Comparison of ENCODE assay signal across 36 cellular contexts in the genomic region with DNA sequence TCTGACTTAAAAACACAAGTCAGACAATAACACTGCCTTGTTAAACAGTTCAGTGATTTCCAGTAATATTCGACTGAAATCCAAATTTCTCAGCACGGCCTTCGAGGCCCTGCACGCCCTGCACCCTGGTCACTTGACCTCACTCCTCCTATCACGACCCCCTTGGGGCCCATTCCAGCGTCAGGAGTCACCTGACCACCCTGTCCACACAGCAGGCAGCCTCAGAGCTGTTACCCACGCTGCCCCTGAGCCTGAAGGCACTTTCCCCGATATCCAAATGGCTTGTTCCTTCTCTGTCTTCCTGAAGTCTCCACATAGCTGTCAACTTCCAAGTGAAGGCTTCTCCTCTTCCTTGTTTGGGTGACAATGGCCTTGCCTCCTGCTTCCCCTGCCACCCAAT. TPM values are rescaled to one million over a fixed set of nuclear protein-coding genes. Genes with fewer than 3 reads are reported as not detected.
"Had no signal": no experiment of that assay in that cellular context is flagged by ENCODE, and none has a peak within 500 bp of the region (broad histone marks: within the 10 kb centered on the region; RNA-seq: fewer than 3 reads in every experiment).

No MANE protein-coding gene starts in this region.

- DNase-seq: activated B cell treated with CpG ODN at 0.5 μM for 24 hours; activated CD4-positive, alpha-beta memory T cell treated with anti-CD3 and anti-CD28 coated beads for 36 hours; activated CD4-positive, alpha-beta T cell treated with anti-CD3 and anti-CD28 coated beads for 4 hours; activated CD4-positive, alpha-beta T cell treated with anti-CD3 and anti-CD28 coated beads, Interleukin-2, amount 50 U/mL, for 1 hour; activated CD4-positive, CD25-positive, alpha-beta regulatory T cell treated with anti-CD3 and anti-CD28 coated beads, Interleukin-2, amount 50 U/mL, for 72 hours; activated CD8-positive, alpha-beta memory T cell treated with anti-CD3 and anti-CD28 coated beads, Interleukin-2, amount 10 ng/mL, durations not matched to agents 7 days and 5 days; activated gamma-delta T cell treated with Interleukin-2 at 50 U/mL for 16 hours; activated naive CD4-positive, alpha-beta T cell treated with anti-CD3 and anti-CD28 coated beads for 36 hours; activated T-cell treated with anti-CD3 and anti-CD28 coated beads, Interleukin-2, amount 50 U/mL, for 1 hour; activated T-cell treated with anti-CD3 and anti-CD28 coated beads, Interleukin-2, amount 50 U/mL, for 72 hours; adrenal gland; body of pancreas; NCI-H1092 treated with DMSO at 0.1 percent for 48 hours; NCI-H187; NCI-H2029 treated with DMSO at 0.1 percent for 48 hours; NCI-H2107; NCI-H2171; NCI-H510A; NCI-H526; NCI-H748 treated with DMSO at 0.1 percent for 48 hours; NK-92 treated with Interleukin-12 subunit alpha and Interleukin-12 subunit beta, amount 100 ng/mL, for 24 hours; PC-3; Peyer's patch; RPMI8226; SIG-M5; T-cell; T-helper 2 cell; T-helper 9 cell had no signal

- H3K27ac Mint-ChIP-seq: activated B cell treated with CpG ODN at 0.5 μM for 24 hours; activated CD4-positive, alpha-beta memory T cell treated with anti-CD3 and anti-CD28 coated beads for 36 hours; activated CD8-positive, alpha-beta memory T cell treated with anti-CD3 and anti-CD28 coated beads, Interleukin-2, amount 10 ng/mL, durations not matched to agents 7 days and 5 days; activated naive CD4-positive, alpha-beta T cell treated with anti-CD3 and anti-CD28 coated beads for 36 hours; activated naive CD4-positive, alpha-beta T cell treated with anti-CD3 and anti-CD28 coated beads, Interleukin-2, amount 50 U/mL, for 72 hours; activated T-cell treated with anti-CD3 and anti-CD28 coated beads, Interleukin-2, amount 50 U/mL, for 72 hours; activated T-helper 17 cell treated with anti-CD3 and anti-CD28 coated beads, Interleukin-2, amount 50 U/mL, for 72 hours; T-cell had no signal

- H3K4me1 Mint-ChIP-seq: activated B cell treated with CpG ODN at 0.5 μM for 24 hours; activated CD8-positive, alpha-beta memory T cell treated with anti-CD3 and anti-CD28 coated beads, Interleukin-2, amount 10 ng/mL, durations not matched to agents 7 days and 5 days; activated T-helper 17 cell treated with anti-CD3 and anti-CD28 coated beads, Interleukin-2, amount 50 U/mL, for 72 hours; T-cell had no signal

- H3K9me3 ChIP-seq: adrenal gland, body of pancreas, breast epithelium, Peyer's patch had no signal

- H3K9me3 Mint-ChIP-seq: activated B cell treated with CpG ODN at 0.5 μM for 24 hours; activated CD4-positive, alpha-beta memory T cell treated with anti-CD3 and anti-CD28 coated beads for 36 hours; activated naive CD4-positive, alpha-beta T cell treated with anti-CD3 and anti-CD28 coated beads for 36 hours; activated naive CD4-positive, alpha-beta T cell treated with anti-CD3 and anti-CD28 coated beads, Interleukin-2, amount 50 U/mL, for 72 hours; activated T-cell treated with anti-CD3 and anti-CD28 coated beads, Interleukin-2, amount 50 U/mL, for 72 hours; activated T-helper 17 cell treated with anti-CD3 and anti-CD28 coated beads, Interleukin-2, amount 50 U/mL, for 72 hours; T-cell had no signal

- H3K27me3 ChIP-seq: adrenal gland, body of pancreas, breast epithelium, Peyer's patch had no signal

- FAIRE-seq: astrocyte had no signal

- H3K4me3 Mint-ChIP-seq: activated B cell treated with CpG ODN at 0.5 μM for 24 hours; activated CD4-positive, alpha-beta memory T cell treated with anti-CD3 and anti-CD28 coated beads for 36 hours; activated CD8-positive, alpha-beta memory T cell treated with anti-CD3 and anti-CD28 coated beads, Interleukin-2, amount 10 ng/mL, durations not matched to agents 7 days and 5 days; activated naive CD4-positive, alpha-beta T cell treated with anti-CD3 and anti-CD28 coated beads for 36 hours; activated T-cell treated with anti-CD3 and anti-CD28 coated beads, Interleukin-2, amount 50 U/mL, for 72 hours; activated T-helper 17 cell treated with anti-CD3 and anti-CD28 coated beads, Interleukin-2, amount 50 U/mL, for 72 hours; T-cell had no signal

- H3K36me3 ChIP-seq: adrenal gland, breast epithelium, Peyer's patch had no signal

- H3K4me3 ChIP-seq: adrenal gland, body of pancreas, breast epithelium, Peyer's patch had no signal

- H3K36me3 Mint-ChIP-seq: activated CD4-positive, alpha-beta memory T cell treated with anti-CD3 and anti-CD28 coated beads for 36 hours; activated CD8-positive, alpha-beta memory T cell treated with anti-CD3 and anti-CD28 coated beads, Interleukin-2, amount 10 ng/mL, durations not matched to agents 7 days and 5 days; activated naive CD4-positive, alpha-beta T cell treated with anti-CD3 and anti-CD28 coated beads, Interleukin-2, amount 50 U/mL, for 72 hours; T-cell had no signal

- H3K4me1 ChIP-seq: adrenal gland, body of pancreas, breast epithelium, Peyer's patch had no signal

- H3K27me3 Mint-ChIP-seq: activated B cell treated with CpG ODN at 0.5 μM for 24 hours; activated CD4-positive, alpha-beta memory T cell treated with anti-CD3 and anti-CD28 coated beads for 36 hours; activated CD8-positive, alpha-beta memory T cell treated with anti-CD3 and anti-CD28 coated beads, Interleukin-2, amount 10 ng/mL, durations not matched to agents 7 days and 5 days had no signal

- H3K9ac ChIP-seq: KMS-11 had no signal

- H3K4me2 ChIP-seq: KMS-11 had no signal

- ATAC-seq: activated CD8-positive, alpha-beta memory T cell treated with anti-CD3 and anti-CD28 coated beads, Interleukin-2, amount 10 ng/mL, durations not matched to agents 7 days and 5 days; activated naive CD4-positive, alpha-beta T cell treated with anti-CD3 and anti-CD28 coated beads, Interleukin-2, amount 50 U/mL, for 72 hours; activated T-cell treated with anti-CD3 and anti-CD28 coated beads, Interleukin-2, amount 50 U/mL, for 72 hours; activated T-helper 17 cell treated with anti-CD3 and anti-CD28 coated beads, Interleukin-2, amount 50 U/mL, for 72 hours; body of pancreas; PC-3; SK-N-SH treated with all-trans-retinoic acid at 6 μM for 48 hours; T-cell had no signal

- H3K27ac ChIP-seq: adrenal gland, body of pancreas, breast epithelium, KMS-11, Peyer's patch, VCaP had no signal

RNA-seq across cellular contexts. Expression of gene SMOC2, which starts 33.1 kb away (rescaled TPM):
- total RNA-seq: activated B cell treated with CpG ODN at 0.5 μM for 24 hours; activated CD4-positive, alpha-beta memory T cell treated with anti-CD3 and anti-CD28 coated beads for 36 hours; activated CD8-positive, alpha-beta memory T cell treated with anti-CD3 and anti-CD28 coated beads, Interleukin-2, amount 10 ng/mL, durations not matched to agents 7 days and 5 days; activated naive CD4-positive, alpha-beta T cell treated with anti-CD3 and anti-CD28 coated beads for 36 hours; activated naive CD4-positive, alpha-beta T cell treated with anti-CD3 and anti-CD28 coated beads, Interleukin-2, amount 50 U/mL, for 72 hours; activated T-cell treated with anti-CD3 and anti-CD28 coated beads, Interleukin-2, amount 50 U/mL, for 72 hours; activated T-helper 17 cell treated with anti-CD3 and anti-CD28 coated beads, Interleukin-2, amount 50 U/mL, for 72 hours; LHCN-M2; PC-3 had no signal
